In genomic region chrX:130268500-130269170, GRCh38 we compare ENCODE assay signal across 1 cellular context.
TF ChIP-seq lines count a peak whose summit lies in the region.

Gene ZNF280C (minus strand): TSS chrX:130268899. CDS start chrX:130260449, 8,450 bp downstream.

TF ChIP-seq in K562, 482 proteins besides CTCF, POLR2A, EP300 and RAD21 (continued from another document and continues in another):
- TF ChIP-seq ZNF318 (IDR thresholded peaks at IDR 0.05; ENCODE audit: borderline replicate concordance in 1 of 2, low read depth in 1 of 2) (no peak), ERF (CRISPR knock-in tag; IDR thresholded peaks at IDR 0.05) (0 out of 2 replicates have a peak, but pooled peaks have one; percentile 53), ELK3 (CRISPR knock-in tag; IDR thresholded peaks at IDR 0.05) (no peak), PTTG1 (tag; IDR thresholded peaks at IDR 0.05; ENCODE audit: low read depth) (no peak), ZC3H8 (IDR thresholded peaks at IDR 0.05) (0 out of 2 replicates have a peak, but pooled peaks have one; percentile 49), YY1 (IDR thresholded peaks at IDR 0.05; ENCODE audit: borderline replicate concordance in 1 of 3, control insufficient read depth in 1 of 3, extremely low read depth in 1 of 3, insufficient read depth in 3 of 3, insufficient read length in 1 of 3, insufficient replicate concordance in 2 of 3, low read depth in 1 of 3, low read length in 2 of 3) (peak; percentile 26 to 71 (median 66)), PHTF2 (CRISPR knock-in tag; IDR thresholded peaks at IDR 0.05) (no peak), STAT5A (IDR thresholded peaks at IDR 0.05; ENCODE audit: borderline replicate concordance, low read length) (no peak), JUNB (CRISPR knock-in tag; conservative IDR thresholded peaks at IDR 0.05) (no peak), ZNF212 (CRISPR knock-in tag; IDR thresholded peaks at IDR 0.05) (no peak), ARID4B (CRISPR knock-in tag; IDR thresholded peaks at IDR 0.05) (no peak), E4F1 (CRISPR knock-in tag; IDR thresholded peaks at IDR 0.05; ENCODE audit: borderline replicate concordance) (no peak), TARDBP (IDR thresholded peaks at IDR 0.05) (no peak), TAF15 (IDR thresholded peaks at IDR 0.05; ENCODE audit: low read depth, low read length) (no peak), ZNF274 (IDR thresholded peaks at IDR 0.05; ENCODE audit: borderline replicate concordance, low read depth, low read length) (no peak), AFF1 (IDR thresholded peaks at IDR 0.05; ENCODE audit: low read depth in 1 of 2, partially characterized antibody in 2 of 2) (peak in 1 of 2 experiments; percentile 72), ZNF395 (CRISPR knock-in tag; IDR thresholded peaks at IDR 0.05) (peak; percentile 94), SMAD4 (CRISPR knock-in tag; conservative IDR thresholded peaks at IDR 0.05) (peak; percentile 78), NCOR1 (IDR thresholded peaks at IDR 0.05) (no peak), SIX5 (IDR thresholded peaks at IDR 0.05; ENCODE audit: borderline replicate concordance in 1 of 2, insufficient read depth in 1 of 2, low read depth in 1 of 2, low read length in 2 of 2) (no peak), BRD4 (IDR thresholded peaks at IDR 0.05) (peak; percentile 71; the same call in 1 of the 2 replicates), NONO (IDR thresholded peaks at IDR 0.05; ENCODE audit: low read depth in 2 of 2, low read length in 1 of 2) (0 out of 4 replicates have a peak, but pooled peaks of 1 of the 2 experiments have one; percentile 70), CC2D1A (IDR thresholded peaks at IDR 0.05) (peak; percentile 90), ZNF740 (CRISPR knock-in tag; IDR thresholded peaks at IDR 0.05) (no peak), ZNF740 (tag; IDR thresholded peaks at IDR 0.05) (no peak), ILK (tag; IDR thresholded peaks at IDR 0.05; ENCODE audit: borderline replicate concordance, low read depth) (no peak), ZKSCAN1 (IDR thresholded peaks at IDR 0.05; ENCODE audit: low read depth, low read length) (0 out of 2 replicates have a peak, but pooled peaks have one; percentile 66), NFYB (IDR thresholded peaks at IDR 0.05; ENCODE audit: extremely low read depth, insufficient read length) (no peak), ZNF444 (CRISPR knock-in tag; IDR thresholded peaks at IDR 0.05) (no peak), CEBPB (tag; IDR thresholded peaks at IDR 0.05) (no peak), LARP7 (IDR thresholded peaks at IDR 0.05) (no peak)
